17 cellular contexts compared by ENCODE assay signal in the genomic region with DNA sequence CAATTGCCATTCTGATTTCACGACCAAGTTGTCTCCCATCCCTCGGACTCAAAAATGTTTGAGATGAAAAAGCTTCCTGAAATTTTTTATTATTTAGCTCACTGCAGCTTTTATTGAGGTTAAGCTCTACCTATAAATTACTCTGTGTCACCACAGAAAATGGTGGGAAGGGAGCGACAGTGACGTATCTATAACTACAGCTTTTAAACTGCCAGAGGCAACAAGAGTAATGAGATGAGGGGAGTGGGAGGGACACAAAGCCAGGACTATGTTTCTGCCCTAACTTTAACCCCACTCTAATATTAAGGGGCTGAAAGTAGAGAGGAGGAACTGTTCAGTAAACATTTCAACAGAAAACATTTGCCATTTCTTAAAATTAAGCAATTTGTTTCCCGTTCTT. TPM values are rescaled to one million over a fixed set of nuclear protein-coding genes. Genes with fewer than 3 reads are reported as not detected.
DNase-seq lines count a peak whose midpoint lies in the region; ATAC-seq and TF ChIP-seq lines count a peak whose summit lies in the region.
"Had no signal": no experiment of that assay in that cellular context is flagged by ENCODE, and none has a peak within 500 bp of the region (broad histone marks: within the 10 kb centered on the region; RNA-seq: fewer than 3 reads in every experiment).

No MANE protein-coding gene starts in this region.

- BruUV-seq in A673 (replicated peaks; lab: Mats Ljungman, UMichigan) = TSS peak; percentile 8

- no peak overlapping the region for H3K27ac ChIP-seq in A673 (ENCODE audit: low read depth, low read length, poor library complexity, severe bottlenecking)
- no peak overlapping the region for H3K27ac ChIP-seq in CD8-positive, alpha-beta T cell (ENCODE audit: low read depth, low read length)
- no peak overlapping the region for H3K27ac ChIP-seq in CD4-positive, alpha-beta T cell (ENCODE audit: low read depth, low read length)
- H3K27ac ChIP-seq: BLaER1, SJSA1 had no signal

- POLR2A ChIA-PET in A673 (lab: Charles Lee; ENCODE audit: low non-redundant PET) = no interaction called here
- POLR2A ChIA-PET in CD8-positive, alpha-beta T cell (lab: Charles Lee) = interaction anchor here (0.7 to 1.6 kb wide), 2 partner anchors 20 to 40 kb away, joined by 3 to 4 read pairs; no protein-coding TSS in a partner anchor
- POLR2A ChIA-PET in CD4-positive, alpha-beta T cell (lab: Charles Lee) = interaction anchor here (1.0 to 1.6 kb wide), 3 partner anchors 9 to 37 kb away, joined by 3 to 6 read pairs (median 4); partner anchors contain the start of gene SMAD2

- H3K4me1 ChIP-seq in A673 (ENCODE audit: insufficient read depth, low read length, poor library complexity, severe bottlenecking) = peaks cover 6% of the 10 kb centered on the region
- peaks cover 12% of the 10 kb centered on the region for H3K4me1 ChIP-seq in CD8-positive, alpha-beta T cell (ENCODE audit: insufficient read depth, low read length)
- H3K4me1 ChIP-seq: BLaER1, SJSA1 had no signal

- no peak for ATAC-seq in effector memory CD8-positive, alpha-beta T cell (replicated peaks)
- ATAC-seq in CD8-positive, alpha-beta T cell = no peak
- ATAC-seq in CD4-positive, alpha-beta T cell (ENCODE audit: poor library complexity) = no peak

- CTCF ChIA-PET in A673 (lab: Charles Lee) = no interaction called here
- CTCF ChIA-PET in CD8-positive, alpha-beta T cell (lab: Charles Lee) = interaction anchor here (1.1 kb wide), 2 partner anchors 9 to 114 kb away, joined by 3 to 4 read pairs; no protein-coding TSS in a partner anchor
- CTCF ChIA-PET in CD4-positive, alpha-beta T cell (lab: Charles Lee) = no interaction called here

- H3K9me3 Mint-ChIP-seq in nephron progenitor cell = no peaks in the 10 kb centered on the region
- H3K9me3 Mint-ChIP-seq in effector memory CD8-positive, alpha-beta T cell = no peaks in the 10 kb centered on the region
- no peaks in the 10 kb centered on the region for H3K9me3 Mint-ChIP-seq in CD8-positive, alpha-beta T cell
- H3K9me3 Mint-ChIP-seq in CD4-positive, alpha-beta T cell = no peaks in the 10 kb centered on the region

- DNase-seq in A673 (ENCODE audit: low spot score) (peak; percentile 22), ELR (ENCODE audit: low read depth) (peak; percentile 2), NCI-H69 (lab: John Stamatoyannopoulos, UW) (peak; percentile 67), nephron progenitor cell (peak; percentile 11), cerebellar nuclear complex (lab: John Stamatoyannopoulos, UW) (no peak)
- no peak for DNase-seq in effector memory CD8-positive, alpha-beta T cell
- no peak for DNase-seq in CD8-positive, alpha-beta T cell
- no peak for DNase-seq in CD4-positive, alpha-beta T cell
- DNase-seq: GDM1, GOT3, Kasumi-1, NCI-H1417 treated with DMSO at 0.1 percent for 48 hours, NCI-H2029, NCI-H2171 treated with DMSO at 0.1 percent for 48 hours, NCI-H510A treated with DMSO at 0.1 percent for 48 hours had no signal

- H3K4me1 Mint-ChIP-seq in nephron progenitor cell = peaks cover 57% of the 10 kb centered on the region
- peaks cover 17 to 47% of the 10 kb centered on the region in 2 donors for H3K4me1 Mint-ChIP-seq in effector memory CD8-positive, alpha-beta T cell (ENCODE audit: low read depth in 2 of 2)
- H3K4me1 Mint-ChIP-seq in CD8-positive, alpha-beta T cell (ENCODE audit: low read depth) = peaks cover 58% of the 10 kb centered on the region
- H3K4me1 Mint-ChIP-seq in CD4-positive, alpha-beta T cell (ENCODE audit: low read depth) = peaks cover 60% of the 10 kb centered on the region

- no peak overlapping the region for H3K4me3 ChIP-seq in A673 (ENCODE audit: low read depth, low read length, poor library complexity, severe bottlenecking)
- no peak overlapping the region for H3K4me3 ChIP-seq in CD8-positive, alpha-beta T cell (ENCODE audit: low read depth, low read length)
- H3K4me3 ChIP-seq: BLaER1, SJSA1 had no signal

- H3K4me3 Mint-ChIP-seq in nephron progenitor cell = peak overlapping the region; percentile 33
- H3K4me3 Mint-ChIP-seq in effector memory CD8-positive, alpha-beta T cell = no peak overlapping the region
- no peak overlapping the region for H3K4me3 Mint-ChIP-seq in CD8-positive, alpha-beta T cell
- no peak overlapping the region for H3K4me3 Mint-ChIP-seq in CD4-positive, alpha-beta T cell

- no peaks in the 10 kb centered on the region for H3K27me3 ChIP-seq in A673 (replicated peaks; ENCODE audit: insufficient read depth, low read depth, low read length, poor library complexity)
- H3K27me3 ChIP-seq in CD8-positive, alpha-beta T cell (ENCODE audit: insufficient read depth, low read length) = no peaks in the 10 kb centered on the region
- H3K27me3 ChIP-seq in CD4-positive, alpha-beta T cell (ENCODE audit: control insufficient read depth, insufficient read depth, low read length) = no peaks in the 10 kb centered on the region
- H3K27me3 ChIP-seq: BLaER1, SJSA1 had no signal

- TF ChIP-seq CTCF in A673 (conservative IDR thresholded peaks at IDR 0.05; ENCODE audit: low read depth, low read length) = no peak
- no peak for TF ChIP-seq CTCF in nephron progenitor cell (IDR thresholded peaks at IDR 0.05)
- no peak for TF ChIP-seq CTCF in CD8-positive, alpha-beta T cell (IDR thresholded peaks at IDR 0.05)
- TF ChIP-seq CTCF in CD4-positive, alpha-beta T cell (IDR thresholded peaks at IDR 0.05) = no peak

- H3K27me3 Mint-ChIP-seq in nephron progenitor cell (ENCODE audit: low read depth, poor library complexity) = no peaks in the 10 kb centered on the region
- H3K27me3 Mint-ChIP-seq in effector memory CD8-positive, alpha-beta T cell = no peaks in the 10 kb centered on the region
- no peaks in the 10 kb centered on the region for H3K27me3 Mint-ChIP-seq in CD8-positive, alpha-beta T cell (ENCODE audit: low read depth)
- H3K27me3 Mint-ChIP-seq in CD4-positive, alpha-beta T cell = no peaks in the 10 kb centered on the region

- H3K36me3 ChIP-seq in A673 (ENCODE audit: insufficient read depth, low read length, poor library complexity, severe bottlenecking) = no peaks in the 10 kb centered on the region
- peaks cover 10% of the 10 kb centered on the region for H3K36me3 ChIP-seq in CD8-positive, alpha-beta T cell (ENCODE audit: insufficient read depth, low read length)

- no peaks in the 10 kb centered on the region for H3K9me3 ChIP-seq in A673 (ENCODE audit: low read depth, low read length, poor library complexity, severe bottlenecking)
- no peaks in the 10 kb centered on the region for H3K9me3 ChIP-seq in CD8-positive, alpha-beta T cell (ENCODE audit: low read length)
- H3K9me3 ChIP-seq in CD4-positive, alpha-beta T cell (ENCODE audit: control insufficient read depth, low read length) = no peaks in the 10 kb centered on the region
- H3K9me3 ChIP-seq: BLaER1, SJSA1 had no signal

- no peak overlapping the region for H3K27ac Mint-ChIP-seq in nephron progenitor cell
- H3K27ac Mint-ChIP-seq in effector memory CD8-positive, alpha-beta T cell = no peak overlapping the region
- no peak overlapping the region for H3K27ac Mint-ChIP-seq in CD8-positive, alpha-beta T cell
- H3K27ac Mint-ChIP-seq in CD4-positive, alpha-beta T cell = no peak overlapping the region

- intact Hi-C loops in A673 (cut with micrococcal nuclease; ENCODE audit: unreplicated experiment) = no loop called here
- intact Hi-C loops in CD8-positive, alpha-beta T cell (cut with DNase I, micrococcal nuclease) = loop anchor here in 1 of 2 experiments (5.0 kb wide), 1 partner anchor 34 kb away; no protein-coding TSS in a partner anchor
- intact Hi-C loops in CD4-positive, alpha-beta T cell (cut with DNase I, micrococcal nuclease) = no loop called here

- peaks cover 64% of the 10 kb centered on the region for H3K36me3 Mint-ChIP-seq in nephron progenitor cell (ENCODE audit: low read depth)
- H3K36me3 Mint-ChIP-seq in effector memory CD8-positive, alpha-beta T cell (ENCODE audit: insufficient read depth) = peaks cover 14% of the 10 kb centered on the region
- peaks cover 58% of the 10 kb centered on the region for H3K36me3 Mint-ChIP-seq in CD8-positive, alpha-beta T cell
- H3K36me3 Mint-ChIP-seq in CD4-positive, alpha-beta T cell (ENCODE audit: low read depth) = peaks cover 64% of the 10 kb centered on the region

RNA-seq across cellular contexts. Expression of gene SMAD2, which starts 37.4 kb away (rescaled TPM):
- 117 and 124 TPM in 2 replicates for total RNA-seq in A673 (2021)
- 10 to 100 TPM; 70.9 to 72.4 TPM for total RNA-seq in CD8-positive, alpha-beta T cell
- total RNA-seq in CD4-positive, alpha-beta T cell = 10 to 100 TPM; 80.4 to 83.0 TPM

Comparison
In these comparisons a context has a peak if more than half of its experiments do, and no peak if none do; other contexts are left out.
1. DNase-seq: peak in A673 (single experiment), ELR (single experiment), NCI-H69 (single experiment) and nephron progenitor cell (single experiment); none in effector memory CD8-positive, alpha-beta T cell (0 of 3), cerebellar nuclear complex (0 of 2), CD8-positive, alpha-beta T cell (0 of 7) and CD4-positive, alpha-beta T cell (0 of 10).